Comparison of ENCODE assay signal across 1 cellular context in the genomic region with DNA sequence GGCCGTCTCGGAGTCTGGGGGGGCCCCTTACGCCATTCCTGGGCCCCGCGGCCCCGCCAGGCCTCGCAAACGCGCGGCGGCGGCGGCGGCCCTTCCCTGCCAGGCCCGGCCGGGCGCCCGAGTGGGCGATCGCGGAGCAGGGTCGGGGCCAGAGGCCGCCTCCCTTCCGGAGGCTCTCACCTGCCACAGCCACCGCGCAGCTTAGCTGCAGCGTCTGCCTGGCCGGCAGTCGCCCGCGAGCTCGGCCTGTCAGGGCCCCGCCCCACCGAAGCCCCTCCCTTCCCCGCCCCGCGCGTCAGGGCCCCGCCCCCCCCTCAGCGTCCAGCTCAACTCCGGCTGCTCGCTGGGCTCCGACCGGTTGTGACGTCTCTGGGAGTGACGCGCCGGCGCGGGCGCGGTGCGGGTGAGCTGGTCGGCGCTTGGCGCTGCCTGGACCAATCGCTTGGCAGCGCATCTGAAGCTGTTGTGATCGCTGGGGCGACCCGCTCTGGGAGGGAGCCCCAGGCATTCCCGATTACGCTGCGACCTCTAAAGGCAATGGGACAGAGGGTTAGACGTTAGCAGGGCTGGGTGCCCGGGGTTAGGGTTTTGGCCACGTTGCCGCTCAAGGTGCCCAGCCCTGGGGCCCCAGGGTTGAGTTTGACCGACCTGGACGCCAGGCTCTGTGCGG.
A peak's percentile ranks its signal among the peaks of the same experiment; 100 is the strongest.
TF ChIP-seq lines count a peak whose summit lies in the region.

A gene with protein sequence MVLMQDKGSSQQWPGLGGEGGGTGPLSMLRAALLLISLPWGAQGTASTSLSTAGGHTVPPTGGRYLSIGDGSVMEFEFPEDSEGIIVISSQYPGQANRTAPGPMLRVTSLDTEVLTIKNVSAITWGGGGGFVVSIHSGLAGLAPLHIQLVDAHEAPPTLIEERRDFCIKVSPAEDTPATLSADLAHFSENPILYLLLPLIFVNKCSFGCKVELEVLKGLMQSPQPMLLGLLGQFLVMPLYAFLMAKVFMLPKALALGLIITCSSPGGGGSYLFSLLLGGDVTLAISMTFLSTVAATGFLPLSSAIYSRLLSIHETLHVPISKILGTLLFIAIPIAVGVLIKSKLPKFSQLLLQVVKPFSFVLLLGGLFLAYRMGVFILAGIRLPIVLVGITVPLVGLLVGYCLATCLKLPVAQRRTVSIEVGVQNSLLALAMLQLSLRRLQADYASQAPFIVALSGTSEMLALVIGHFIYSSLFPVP (minus strand): TSS at position 216 of the 670 bp plus-strand sequence. CDS start 1,689 bp downstream, outside the sequence.

TF ChIP-seq in HepG2, 621 proteins besides CTCF, POLR2A, EP300 and RAD21 (continued from another document and continues in another):
- TF ChIP-seq, protein P1, sequence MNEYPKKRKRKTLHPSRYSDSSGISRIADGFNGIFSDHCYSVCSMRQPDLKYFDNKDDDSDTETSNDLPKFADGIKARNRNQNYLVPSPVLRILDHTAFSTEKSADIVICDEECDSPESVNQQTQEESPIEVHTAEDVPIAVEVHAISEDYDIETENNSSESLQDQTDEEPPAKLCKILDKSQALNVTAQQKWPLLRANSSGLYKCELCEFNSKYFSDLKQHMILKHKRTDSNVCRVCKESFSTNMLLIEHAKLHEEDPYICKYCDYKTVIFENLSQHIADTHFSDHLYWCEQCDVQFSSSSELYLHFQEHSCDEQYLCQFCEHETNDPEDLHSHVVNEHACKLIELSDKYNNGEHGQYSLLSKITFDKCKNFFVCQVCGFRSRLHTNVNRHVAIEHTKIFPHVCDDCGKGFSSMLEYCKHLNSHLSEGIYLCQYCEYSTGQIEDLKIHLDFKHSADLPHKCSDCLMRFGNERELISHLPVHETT (CRISPR knock-in tag; conservative IDR thresholded peaks at IDR 0.05), result no peak
- no peak for TF ChIP-seq SETDB1 (CRISPR knock-in tag; IDR thresholded peaks at IDR 0.05; ENCODE audit: borderline replicate concordance)
- TF ChIP-seq, protein P2, sequence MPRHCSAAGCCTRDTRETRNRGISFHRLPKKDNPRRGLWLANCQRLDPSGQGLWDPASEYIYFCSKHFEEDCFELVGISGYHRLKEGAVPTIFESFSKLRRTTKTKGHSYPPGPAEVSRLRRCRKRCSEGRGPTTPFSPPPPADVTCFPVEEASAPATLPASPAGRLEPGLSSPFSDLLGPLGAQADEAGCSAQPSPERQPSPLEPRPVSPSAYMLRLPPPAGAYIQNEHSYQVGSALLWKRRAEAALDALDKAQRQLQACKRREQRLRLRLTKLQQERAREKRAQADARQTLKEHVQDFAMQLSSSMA (CRISPR knock-in tag; IDR thresholded peaks at IDR 0.05), result no peak
- TF ChIP-seq ZNF253 (CRISPR knock-in tag; IDR thresholded peaks at IDR 0.05; ENCODE audit: borderline replicate concordance), result no peak
- TF ChIP-seq, protein P3, sequence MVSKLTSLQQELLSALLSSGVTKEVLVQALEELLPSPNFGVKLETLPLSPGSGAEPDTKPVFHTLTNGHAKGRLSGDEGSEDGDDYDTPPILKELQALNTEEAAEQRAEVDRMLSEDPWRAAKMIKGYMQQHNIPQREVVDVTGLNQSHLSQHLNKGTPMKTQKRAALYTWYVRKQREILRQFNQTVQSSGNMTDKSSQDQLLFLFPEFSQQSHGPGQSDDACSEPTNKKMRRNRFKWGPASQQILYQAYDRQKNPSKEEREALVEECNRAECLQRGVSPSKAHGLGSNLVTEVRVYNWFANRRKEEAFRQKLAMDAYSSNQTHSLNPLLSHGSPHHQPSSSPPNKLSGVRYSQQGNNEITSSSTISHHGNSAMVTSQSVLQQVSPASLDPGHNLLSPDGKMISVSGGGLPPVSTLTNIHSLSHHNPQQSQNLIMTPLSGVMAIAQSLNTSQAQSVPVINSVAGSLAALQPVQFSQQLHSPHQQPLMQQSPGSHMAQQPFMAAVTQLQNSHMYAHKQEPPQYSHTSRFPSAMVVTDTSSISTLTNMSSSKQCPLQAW (CRISPR knock-in tag; IDR thresholded peaks at IDR 0.05), result no peak
- TF ChIP-seq NFE2L2 (IDR thresholded peaks at IDR 0.05; ENCODE audit: low read length), result no peak
- TF ChIP-seq NFYB (CRISPR knock-in tag; IDR thresholded peaks at IDR 0.05), result peak; percentile 71
- peak; percentile 62; the same call in 1 of the 2 replicates for TF ChIP-seq SP4 (CRISPR knock-in tag; IDR thresholded peaks at IDR 0.05)
- no peak for TF ChIP-seq ZFP36L2 (CRISPR knock-in tag; IDR thresholded peaks at IDR 0.05)
- no peak for TF ChIP-seq TRIM24 (CRISPR knock-in tag; IDR thresholded peaks at IDR 0.05)
- TF ChIP-seq NONO (IDR thresholded peaks at IDR 0.05), result no peak
- TF ChIP-seq NONO (CRISPR knock-in tag; conservative IDR thresholded peaks at IDR 0.05), result no peak
- TF ChIP-seq ZNF644 (CRISPR knock-in tag; IDR thresholded peaks at IDR 0.05; ENCODE audit: low read depth), result no peak
- TF ChIP-seq, protein P4, sequence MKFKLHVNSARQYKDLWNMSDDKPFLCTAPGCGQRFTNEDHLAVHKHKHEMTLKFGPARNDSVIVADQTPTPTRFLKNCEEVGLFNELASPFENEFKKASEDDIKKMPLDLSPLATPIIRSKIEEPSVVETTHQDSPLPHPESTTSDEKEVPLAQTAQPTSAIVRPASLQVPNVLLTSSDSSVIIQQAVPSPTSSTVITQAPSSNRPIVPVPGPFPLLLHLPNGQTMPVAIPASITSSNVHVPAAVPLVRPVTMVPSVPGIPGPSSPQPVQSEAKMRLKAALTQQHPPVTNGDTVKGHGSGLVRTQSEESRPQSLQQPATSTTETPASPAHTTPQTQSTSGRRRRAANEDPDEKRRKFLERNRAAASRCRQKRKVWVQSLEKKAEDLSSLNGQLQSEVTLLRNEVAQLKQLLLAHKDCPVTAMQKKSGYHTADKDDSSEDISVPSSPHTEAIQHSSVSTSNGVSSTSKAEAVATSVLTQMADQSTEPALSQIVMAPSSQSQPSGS (CRISPR knock-in tag; IDR thresholded peaks at IDR 0.05), result no peak
- TF ChIP-seq HOXA9 (CRISPR knock-in tag; IDR thresholded peaks at IDR 0.05; ENCODE audit: borderline replicate concordance), result no peak
- no peak for TF ChIP-seq NFIC (IDR thresholded peaks at IDR 0.05; ENCODE audit: low read length)
- no peak for TF ChIP-seq ATAD3A (CRISPR knock-in tag; IDR thresholded peaks at IDR 0.05)
- TF ChIP-seq, protein P5, sequence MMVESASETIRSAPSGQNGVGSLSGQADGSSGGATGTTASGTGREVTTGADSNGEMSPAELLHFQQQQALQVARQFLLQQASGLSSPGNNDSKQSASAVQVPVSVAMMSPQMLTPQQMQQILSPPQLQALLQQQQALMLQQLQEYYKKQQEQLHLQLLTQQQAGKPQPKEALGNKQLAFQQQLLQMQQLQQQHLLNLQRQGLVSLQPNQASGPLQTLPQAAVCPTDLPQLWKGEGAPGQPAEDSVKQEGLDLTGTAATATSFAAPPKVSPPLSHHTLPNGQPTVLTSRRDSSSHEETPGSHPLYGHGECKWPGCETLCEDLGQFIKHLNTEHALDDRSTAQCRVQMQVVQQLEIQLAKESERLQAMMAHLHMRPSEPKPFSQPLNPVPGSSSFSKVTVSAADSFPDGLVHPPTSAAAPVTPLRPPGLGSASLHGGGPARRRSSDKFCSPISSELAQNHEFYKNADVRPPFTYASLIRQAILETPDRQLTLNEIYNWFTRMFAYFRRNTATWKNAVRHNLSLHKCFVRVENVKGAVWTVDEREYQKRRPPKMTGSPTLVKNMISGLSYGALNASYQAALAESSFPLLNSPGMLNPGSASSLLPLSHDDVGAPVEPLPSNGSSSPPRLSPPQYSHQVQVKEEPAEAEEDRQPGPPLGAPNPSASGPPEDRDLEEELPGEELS (CRISPR knock-in tag; IDR thresholded peaks at IDR 0.05), result no peak
- no peak for TF ChIP-seq MEIS2 (CRISPR knock-in tag; IDR thresholded peaks at IDR 0.05)
- TF ChIP-seq, protein P6, sequence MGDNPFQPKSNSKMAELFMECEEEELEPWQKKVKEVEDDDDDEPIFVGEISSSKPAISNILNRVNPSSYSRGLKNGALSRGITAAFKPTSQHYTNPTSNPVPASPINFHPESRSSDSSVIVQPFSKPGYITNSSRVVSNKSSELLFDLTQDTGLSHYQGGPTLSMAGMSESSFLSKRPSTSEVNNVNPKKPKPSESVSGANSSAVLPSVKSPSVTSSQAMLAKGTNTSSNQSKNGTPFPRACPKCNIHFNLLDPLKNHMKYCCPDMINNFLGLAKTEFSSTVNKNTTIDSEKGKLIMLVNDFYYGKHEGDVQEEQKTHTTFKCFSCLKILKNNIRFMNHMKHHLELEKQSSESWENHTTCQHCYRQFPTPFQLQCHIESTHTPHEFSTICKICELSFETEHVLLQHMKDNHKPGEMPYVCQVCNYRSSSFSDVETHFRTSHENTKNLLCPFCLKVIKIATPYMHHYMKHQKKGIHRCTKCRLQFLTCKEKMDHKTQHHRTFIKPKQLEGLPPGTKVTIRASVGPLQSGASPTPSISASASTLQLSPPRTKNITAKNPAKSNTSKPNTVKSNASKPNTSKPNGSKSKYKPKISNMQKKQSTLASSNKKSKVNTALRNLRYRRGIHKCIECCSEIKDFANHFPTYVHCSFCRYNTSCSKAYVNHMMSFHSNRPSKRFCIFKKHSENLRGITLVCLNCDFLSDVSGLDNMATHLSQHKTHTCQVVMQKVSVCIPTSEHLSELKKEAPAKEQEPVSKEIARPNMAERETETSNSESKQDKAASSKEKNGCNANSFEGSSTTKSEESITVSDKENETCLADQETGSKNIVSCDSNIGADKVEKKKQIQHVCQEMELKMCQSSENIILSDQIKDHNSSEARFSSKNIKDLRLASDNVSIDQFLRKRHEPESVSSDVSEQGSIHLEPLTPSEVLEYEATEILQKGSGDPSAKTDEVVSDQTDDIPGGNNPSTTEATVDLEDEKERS (CRISPR knock-in tag; IDR thresholded peaks at IDR 0.05), result no peak
- TF ChIP-seq GFI1 (CRISPR knock-in tag; IDR thresholded peaks at IDR 0.05; ENCODE audit: borderline replicate concordance), result no peak
- TF ChIP-seq, protein P7, sequence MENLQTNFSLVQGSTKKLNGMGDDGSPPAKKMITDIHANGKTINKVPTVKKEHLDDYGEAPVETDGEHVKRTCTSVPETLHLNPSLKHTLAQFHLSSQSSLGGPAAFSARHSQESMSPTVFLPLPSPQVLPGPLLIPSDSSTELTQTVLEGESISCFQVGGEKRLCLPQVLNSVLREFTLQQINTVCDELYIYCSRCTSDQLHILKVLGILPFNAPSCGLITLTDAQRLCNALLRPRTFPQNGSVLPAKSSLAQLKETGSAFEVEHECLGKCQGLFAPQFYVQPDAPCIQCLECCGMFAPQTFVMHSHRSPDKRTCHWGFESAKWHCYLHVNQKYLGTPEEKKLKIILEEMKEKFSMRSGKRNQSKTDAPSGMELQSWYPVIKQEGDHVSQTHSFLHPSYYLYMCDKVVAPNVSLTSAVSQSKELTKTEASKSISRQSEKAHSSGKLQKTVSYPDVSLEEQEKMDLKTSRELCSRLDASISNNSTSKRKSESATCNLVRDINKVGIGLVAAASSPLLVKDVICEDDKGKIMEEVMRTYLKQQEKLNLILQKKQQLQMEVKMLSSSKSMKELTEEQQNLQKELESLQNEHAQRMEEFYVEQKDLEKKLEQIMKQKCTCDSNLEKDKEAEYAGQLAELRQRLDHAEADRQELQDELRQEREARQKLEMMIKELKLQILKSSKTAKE (CRISPR knock-in tag; IDR thresholded peaks at IDR 0.05; ENCODE audit: borderline replicate concordance), result no peak
- TF ChIP-seq SNRNP70 (IDR thresholded peaks at IDR 0.05; ENCODE audit: low read depth, low read length), result no peak
- 0 out of 2 replicates have a peak, but pooled peaks have one; percentile 9 for TF ChIP-seq ARNT2 (CRISPR knock-in tag; IDR thresholded peaks at IDR 0.05; ENCODE audit: low read depth)
- TF ChIP-seq, protein P8, sequence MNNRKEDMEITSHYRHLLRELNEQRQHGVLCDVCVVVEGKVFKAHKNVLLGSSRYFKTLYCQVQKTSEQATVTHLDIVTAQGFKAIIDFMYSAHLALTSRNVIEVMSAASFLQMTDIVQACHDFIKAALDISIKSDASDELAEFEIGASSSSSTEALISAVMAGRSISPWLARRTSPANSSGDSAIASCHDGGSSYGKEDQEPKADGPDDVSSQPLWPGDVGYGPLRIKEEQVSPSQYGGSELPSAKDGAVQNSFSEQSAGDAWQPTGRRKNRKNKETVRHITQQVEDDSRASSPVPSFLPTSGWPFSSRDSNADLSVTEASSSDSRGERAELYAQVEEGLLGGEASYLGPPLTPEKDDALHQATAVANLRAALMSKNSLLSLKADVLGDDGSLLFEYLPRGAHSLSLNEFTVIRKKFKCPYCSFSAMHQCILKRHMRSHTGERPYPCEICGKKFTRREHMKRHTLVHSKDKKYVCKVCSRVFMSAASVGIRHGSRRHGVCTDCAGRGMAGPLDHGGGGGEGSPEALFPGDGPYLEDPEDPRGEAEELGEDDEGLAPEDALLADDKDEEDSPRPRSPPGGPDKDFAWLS (CRISPR knock-in tag; IDR thresholded peaks at IDR 0.05; ENCODE audit: borderline replicate concordance), result no peak
- TF ChIP-seq ZNF550 (CRISPR knock-in tag; IDR thresholded peaks at IDR 0.05; ENCODE audit: borderline replicate concordance), result no peak
- TF ChIP-seq YY1 (IDR thresholded peaks at IDR 0.05; ENCODE audit: insufficient read depth, insufficient replicate concordance, low read depth, low read length), result peak; percentile 10
- peak; percentile 75 for TF ChIP-seq HOXA3 (CRISPR knock-in tag; IDR thresholded peaks at IDR 0.05)
- TF ChIP-seq, protein P9, sequence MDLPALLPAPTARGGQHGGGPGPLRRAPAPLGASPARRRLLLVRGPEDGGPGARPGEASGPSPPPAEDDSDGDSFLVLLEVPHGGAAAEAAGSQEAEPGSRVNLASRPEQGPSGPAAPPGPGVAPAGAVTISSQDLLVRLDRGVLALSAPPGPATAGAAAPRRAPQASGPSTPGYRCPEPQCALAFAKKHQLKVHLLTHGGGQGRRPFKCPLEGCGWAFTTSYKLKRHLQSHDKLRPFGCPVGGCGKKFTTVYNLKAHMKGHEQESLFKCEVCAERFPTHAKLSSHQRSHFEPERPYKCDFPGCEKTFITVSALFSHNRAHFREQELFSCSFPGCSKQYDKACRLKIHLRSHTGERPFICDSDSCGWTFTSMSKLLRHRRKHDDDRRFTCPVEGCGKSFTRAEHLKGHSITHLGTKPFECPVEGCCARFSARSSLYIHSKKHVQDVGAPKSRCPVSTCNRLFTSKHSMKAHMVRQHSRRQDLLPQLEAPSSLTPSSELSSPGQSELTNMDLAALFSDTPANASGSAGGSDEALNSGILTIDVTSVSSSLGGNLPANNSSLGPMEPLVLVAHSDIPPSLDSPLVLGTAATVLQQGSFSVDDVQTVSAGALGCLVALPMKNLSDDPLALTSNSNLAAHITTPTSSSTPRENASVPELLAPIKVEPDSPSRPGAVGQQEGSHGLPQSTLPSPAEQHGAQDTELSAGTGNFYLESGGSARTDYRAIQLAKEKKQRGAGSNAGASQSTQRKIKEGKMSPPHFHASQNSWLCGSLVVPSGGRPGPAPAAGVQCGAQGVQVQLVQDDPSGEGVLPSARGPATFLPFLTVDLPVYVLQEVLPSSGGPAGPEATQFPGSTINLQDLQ (CRISPR knock-in tag; IDR thresholded peaks at IDR 0.05), result no peak
